20 cellular contexts compared by ENCODE assay signal in the genomic region with DNA sequence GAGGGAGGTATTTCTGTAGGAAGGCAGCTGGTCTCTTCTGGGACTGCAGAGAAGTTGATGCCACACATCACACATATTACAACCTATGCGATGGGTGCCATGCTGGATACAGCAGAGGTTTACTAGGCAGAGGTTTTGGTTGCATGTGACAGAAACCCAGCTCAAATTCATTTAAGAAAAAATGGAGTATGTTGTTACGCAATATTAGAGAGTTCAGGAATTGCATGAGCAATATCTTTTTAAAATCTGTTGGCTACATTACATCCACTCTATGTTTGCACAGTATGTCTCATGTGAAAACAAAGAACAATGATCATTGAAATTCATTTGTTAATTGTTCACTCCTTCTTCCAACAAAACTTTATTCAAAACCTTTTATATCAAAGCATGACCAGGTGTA.
DNase-seq lines count a peak whose midpoint lies in the region; ATAC-seq, FAIRE-seq and TF ChIP-seq lines count a peak whose summit lies in the region.
"Had no signal": no experiment of that assay in that cellular context is flagged by ENCODE, and none has a peak within 500 bp of the region (broad histone marks: within the 10 kb centered on the region; RNA-seq: fewer than 3 reads in every experiment).

No MANE protein-coding gene starts in this region.

- H3K4me1 Mint-ChIP-seq in Caco-2 (ENCODE audit: low read depth, unreplicated experiment): peaks cover 9% of the 10 kb centered on the region
- H3K4me1 Mint-ChIP-seq in Calu3 (ENCODE audit: low read depth, unreplicated experiment): peaks cover 24% of the 10 kb centered on the region
- H3K4me1 Mint-ChIP-seq: CD4-positive, alpha-beta memory T cell had no signal

- no peaks in the 10 kb centered on the region for H3K27me3 Mint-ChIP-seq in Caco-2 (ENCODE audit: insufficient read depth, unreplicated experiment)
- H3K27me3 Mint-ChIP-seq in Calu3 (ENCODE audit: unreplicated experiment): no peaks in the 10 kb centered on the region
- H3K27me3 Mint-ChIP-seq: CD4-positive, alpha-beta memory T cell had no signal

- POLR2A ChIA-PET in Caco-2 (lab: Charles Lee): interaction anchor here (1.0 kb wide), 1 partner anchor 72 kb away, joined by 3 read pairs; no protein-coding TSS in a partner anchor

- H3K36me3 Mint-ChIP-seq in Caco-2 (ENCODE audit: insufficient read depth, unreplicated experiment): peaks cover 8% of the 10 kb centered on the region
- no peaks in the 10 kb centered on the region for H3K36me3 Mint-ChIP-seq in Calu3 (ENCODE audit: insufficient read depth, unreplicated experiment)
- H3K36me3 Mint-ChIP-seq: CD4-positive, alpha-beta memory T cell had no signal

- no peak for DNase-seq in Caco-2
- no peak for DNase-seq in Calu3
- peak; percentile 66 for DNase-seq in bronchial epithelial cell (ENCODE audit: low read depth)
- no peak for DNase-seq in OCI-M2 (lab: John Stamatoyannopoulos, UW; ENCODE audit: unreplicated experiment)
- no peak for DNase-seq in NCI-H2227 (lab: John Stamatoyannopoulos, UW; ENCODE audit: unreplicated experiment)
- no peak for DNase-seq in DMS114 treated with DMSO at 0.1 percent for 48 hours (lab: John Stamatoyannopoulos, UW; ENCODE audit: unreplicated experiment)
- DNase-seq: C1 segment of cervical spinal cord; CD4-positive, alpha-beta memory T cell; COR-L47; DMS 273 treated with DMSO at 0.1 percent for 48 hours; DMS53; DMS79 treated with DMSO at 0.1 percent for 48 hours; GF-D8; GOT3; H7; HCEC 1CT had no signal

- intact Hi-C loops in Caco-2 (cut with micrococcal nuclease; ENCODE audit: unreplicated experiment): no loop called here
- intact Hi-C loops in Calu3 (cut with micrococcal nuclease; ENCODE audit: unreplicated experiment): no loop called here

- peaks cover 23% of the 10 kb centered on the region for H3K4me1 ChIP-seq in Caco-2

- peak; percentile 67 for ATAC-seq in esophagus mucosa

- H3K4me3 ChIP-seq in Caco-2 (ENCODE audit: low read depth, low read length) (no peak overlapping the region), bronchial epithelial cell (ENCODE audit: low read depth, low read length) (no peak overlapping the region)

- H3K4me3 Mint-ChIP-seq in Caco-2 (ENCODE audit: unreplicated experiment) (peak overlapping the region; percentile 15), Calu3 (ENCODE audit: low read depth, unreplicated experiment) (no peak overlapping the region)
- H3K4me3 Mint-ChIP-seq: CD4-positive, alpha-beta memory T cell had no signal

- H3K27ac Mint-ChIP-seq in Caco-2 (ENCODE audit: unreplicated experiment) (peak overlapping the region; percentile 67), Calu3 (ENCODE audit: unreplicated experiment) (peak overlapping the region; percentile 4)
- H3K27ac Mint-ChIP-seq: CD4-positive, alpha-beta memory T cell had no signal

- no peak for TF ChIP-seq CTCF in Caco-2 (IDR thresholded peaks at IDR 0.05; ENCODE audit: insufficient read depth in 1 of 2, low read depth in 1 of 2, low read length in 1 of 2, severe bottlenecking in 1 of 2, unreplicated experiment in 1 of 2)
- no peak for TF ChIP-seq CTCF in Calu3 (IDR thresholded peaks at IDR 0.05; ENCODE audit: unreplicated experiment)
- no peak for TF ChIP-seq CTCF in bronchial epithelial cell (IDR thresholded peaks at IDR 0.05; ENCODE audit: insufficient read depth, low read length, severe bottlenecking)

- FAIRE-seq in bronchial epithelial cell (lab: Jason Lieb, UNC): no peak
- FAIRE-seq: D721Med, GM12891, GM18507 had no signal

- no TSS peak for BruUV-seq in Caco-2 (replicated peaks; lab: Mats Ljungman, UMichigan)
- BruUV-seq in Calu3 (replicated peaks; lab: Mats Ljungman, UMichigan): no TSS peak

- no peaks in the 10 kb centered on the region for H3K27me3 ChIP-seq in Caco-2 (replicated peaks; ENCODE audit: control insufficient read depth, insufficient read depth, low read length)
- H3K27me3 ChIP-seq in bronchial epithelial cell (ENCODE audit: control insufficient read depth, insufficient read depth, low read length): no peaks in the 10 kb centered on the region

- H3K9me3 Mint-ChIP-seq in Caco-2 (ENCODE audit: unreplicated experiment): peaks cover 17% of the 10 kb centered on the region
- peaks cover 5% of the 10 kb centered on the region for H3K9me3 Mint-ChIP-seq in Calu3 (ENCODE audit: low read depth, unreplicated experiment)

- H3K9me3 ChIP-seq in Caco-2: no peaks in the 10 kb centered on the region

- CTCF ChIA-PET in Caco-2 (lab: Charles Lee) (interaction anchor here (0.6 kb wide), 1 partner anchor 129 kb away, joined by 3 read pairs; no protein-coding TSS in a partner anchor), Calu3 (lab: Charles Lee) (no interaction called here)

- H3K36me3 ChIP-seq in Caco-2 (ENCODE audit: control insufficient read depth, insufficient read depth, low read length) (no peaks in the 10 kb centered on the region), bronchial epithelial cell (ENCODE audit: control insufficient read depth, insufficient read depth, low read length) (no peaks in the 10 kb centered on the region)
